ENCODE assay signal across 1 cellular context in genomic region chrX:48920713-48921104, GRCh38.
TF ChIP-seq lines count a peak whose summit lies in the region.

No MANE protein-coding gene starts in this region.

TF ChIP-seq in K562, 482 proteins besides CTCF, POLR2A, EP300 and RAD21:
- TF ChIP-seq RNF219 (CRISPR knock-in tag; IDR thresholded peaks at IDR 0.05) (no peak), ZNF79 (CRISPR knock-in tag; IDR thresholded peaks at IDR 0.05; ENCODE audit: low read depth) (no peak), BRD4 (IDR thresholded peaks at IDR 0.05) (no peak), JUN (IDR thresholded peaks at IDR 0.05; ENCODE audit: borderline replicate concordance, low read depth, low read length) (no peak), JUN (CRISPR knock-in tag; IDR thresholded peaks at IDR 0.05; ENCODE audit: borderline replicate concordance) (0 out of 2 replicates have a peak, but pooled peaks have one; percentile 5)
